9 cellular contexts compared by ENCODE assay signal in genomic region chr3:57982561-57983243, GRCh38. TPM values are rescaled to one million over a fixed set of nuclear protein-coding genes. Genes with fewer than 3 reads are reported as not detected.
A peak's percentile ranks its signal among the peaks of the same experiment; 100 is the strongest.
DNase-seq lines count a peak whose midpoint lies in the region; ATAC-seq and TF ChIP-seq lines count a peak whose summit lies in the region.
"Had no signal": no experiment of that assay in that cellular context is flagged by ENCODE, and none has a peak within 500 bp of the region (broad histone marks: within the 10 kb centered on the region; RNA-seq: fewer than 3 reads in every experiment).

No MANE protein-coding gene starts in this region.

- DNase-seq in RWPE1 (ENCODE audit: low spot score) (no peak), left lobe of liver (ENCODE audit: low spot score) (no peak), ureter (ENCODE audit: low spot score) (no peak), anterior cingulate cortex (lab: John Stamatoyannopoulos, UW) (no peak)
- DNase-seq: activated naive CD4-positive, alpha-beta T cell treated with anti-CD3 and anti-CD28 coated beads, Interleukin-2, amount 10 ng/mL, durations not matched to agents 7 days and 5 days; stimulated activated CD4-positive, alpha-beta T cell treated with anti-CD3 and anti-CD28 coated beads, Interleukin-4, amount 100 ng/mL, for 24 hours had no signal

- no peaks in the 10 kb centered on the region for H3K79me2 ChIP-seq in DOHH2 (ENCODE audit: control insufficient read depth, low read length)

- H3K4me2 ChIP-seq in BLaER1 (peak overlapping the region; percentile 79), DOHH2 (ENCODE audit: low read length) (peak overlapping the region; percentile 62)

- CTCF ChIA-PET in RWPE1 (lab: Yijun Ruan, JAX) = interaction anchor here (0.6 kb wide), 1 partner anchor 20 kb away, joined by 3 read pairs; no protein-coding TSS in a partner anchor

- TF ChIP-seq CTCF in DOHH2 (IDR thresholded peaks at IDR 0.05; ENCODE audit: low read depth, low read length, poor library complexity, severe bottlenecking) (no peak), RWPE1 (conservative IDR thresholded peaks at IDR 0.05; ENCODE audit: low read depth) (no peak)

- H3K4me3 ChIP-seq in BLaER1 (no peak overlapping the region), DOHH2 (ENCODE audit: low read length) (peak overlapping the region; percentile 38)

- no peak overlapping the region for H3K9ac ChIP-seq in BLaER1

- H3K27me3 ChIP-seq in BLaER1 (no peaks in the 10 kb centered on the region), DOHH2 (ENCODE audit: control insufficient read depth, low read length) (no peaks in the 10 kb centered on the region)

- H3K36me3 ChIP-seq in BLaER1 (no peaks in the 10 kb centered on the region), DOHH2 (ENCODE audit: control insufficient read depth, low read length) (no peaks in the 10 kb centered on the region)

- peaks cover 4% of the 10 kb centered on the region; the same call in 1 of the 2 replicates for H3F3A ChIP-seq in DOHH2 (ENCODE audit: control insufficient read depth, insufficient read depth)

- H3K9me3 ChIP-seq in BLaER1 (no peaks in the 10 kb centered on the region), DOHH2 (ENCODE audit: control insufficient read depth, insufficient read depth, low read length) (no peaks in the 10 kb centered on the region)

- peak overlapping the region; percentile 70 for H3K27ac ChIP-seq in BLaER1
- peak overlapping the region; percentile 72 for H3K27ac ChIP-seq in DOHH2 (ENCODE audit: low read depth, low read length)
- peak overlapping the region; percentile 85 for H3K27ac ChIP-seq in RWPE1

- no peaks in the 10 kb centered on the region for H3K9me2 ChIP-seq in DOHH2 (replicated peaks; ENCODE audit: control insufficient read depth, low read length)

- ATAC-seq in left lobe of liver (peak; percentile 11), GM19395 (IDR thresholded peaks at IDR 0.05; ENCODE audit: unreplicated experiment) (no peak)

- H4K20me1 ChIP-seq in BLaER1 = no peaks in the 10 kb centered on the region
- H4K20me1 ChIP-seq in DOHH2 (ENCODE audit: control insufficient read depth, insufficient read depth, low read depth, low read length) = no peaks in the 10 kb centered on the region

- POLR2A ChIA-PET in RWPE1 (lab: Yijun Ruan, JAX; ENCODE audit: low non-redundant PET) = no interaction called here

- H3K4me1 ChIP-seq in BLaER1 (peaks cover 53% of the 10 kb centered on the region), DOHH2 (ENCODE audit: control insufficient read depth, low read length) (peaks cover 34% of the 10 kb centered on the region)

RNA-seq across cellular contexts. Expression of gene FLNB, which starts 25.5 kb away (rescaled TPM):
- total RNA-seq in left lobe of liver (52.8 TPM), ureter (303 TPM)
